ENCODE assay signal across 1 cellular context in the genomic region with DNA sequence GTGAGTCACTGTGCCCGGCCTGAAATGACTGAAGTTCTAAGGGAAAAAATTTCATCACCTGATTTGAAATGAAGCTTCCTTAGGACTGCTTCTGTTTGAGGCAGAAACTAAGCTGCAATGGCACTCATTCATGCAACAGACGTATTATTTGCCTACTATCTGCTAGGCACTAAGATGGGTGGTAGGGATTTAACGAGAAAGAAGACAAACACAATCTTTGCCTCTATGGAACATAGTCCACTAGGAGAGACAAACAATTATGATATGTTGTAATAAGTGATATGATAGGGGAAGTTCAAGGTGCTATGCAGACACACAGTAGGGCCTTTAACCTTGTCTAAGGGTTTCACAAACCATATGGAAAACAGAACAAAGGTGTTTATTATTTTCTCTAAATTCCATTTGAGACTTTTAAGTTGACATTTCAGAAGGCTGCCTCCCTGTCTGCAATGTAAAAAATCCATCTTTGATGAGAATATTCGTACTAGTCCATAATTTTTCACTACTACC.
A peak's percentile ranks its signal among the peaks of the same experiment; 100 is the strongest.
TF ChIP-seq lines count a peak whose summit lies in the region.

No MANE protein-coding gene starts in this region.

TF ChIP-seq in K562, 482 proteins besides CTCF, POLR2A, EP300 and RAD21:
- no peak for TF ChIP-seq ZNF79 (CRISPR knock-in tag; IDR thresholded peaks at IDR 0.05; ENCODE audit: low read depth)
- peak; percentile 84 for TF ChIP-seq ZKSCAN1 (IDR thresholded peaks at IDR 0.05; ENCODE audit: low read depth, low read length)
